In genomic region chr19:45717131-45717982, GRCh38 we compare ENCODE assay signal across 8 cellular contexts. TPM values are rescaled to one million over a fixed set of nuclear protein-coding genes. Genes with fewer than 3 reads are reported as not detected.
DNase-seq lines count a peak whose midpoint lies in the region; ATAC-seq and TF ChIP-seq lines count a peak whose summit lies in the region.

No MANE protein-coding gene starts in this region.

- H3K27ac ChIP-seq in PC-3 (ENCODE audit: low read length): peak overlapping the region; percentile 70

- intact Hi-C loops in PC-3 (cut with micrococcal nuclease): loop anchor here (1.0 kb wide), 1 partner anchor 52 kb away; the partner anchor contains the start of gene SIX5
- intact Hi-C loops in mucosa of descending colon (cut with DNase I, micrococcal nuclease): no loop called here

- H3K4me3 Mint-ChIP-seq in activated T-cell treated with anti-CD3 and anti-CD28 coated beads, Interleukin-2, amount 50 U/mL, for 24 hours: peak overlapping the region; percentile 93

- no peaks in the 10 kb centered on the region for H3K27me3 ChIP-seq in PC-3 (ENCODE audit: low read length)

- H2AFZ ChIP-seq in PC-3 (ENCODE audit: low read length): peak overlapping the region; percentile 74

- peak overlapping the region; percentile 94 for H3K4me2 ChIP-seq in PC-3 (ENCODE audit: low read length)

- peak overlapping the region; percentile 99 for H3K27ac Mint-ChIP-seq in activated T-cell treated with anti-CD3 and anti-CD28 coated beads, Interleukin-2, amount 50 U/mL, for 24 hours

- H3K27me3 Mint-ChIP-seq in activated T-cell treated with anti-CD3 and anti-CD28 coated beads, Interleukin-2, amount 50 U/mL, for 24 hours: no peaks in the 10 kb centered on the region

- H3K9me2 ChIP-seq in PC-3 (replicated peaks; ENCODE audit: low read length): no peaks in the 10 kb centered on the region

- H3F3A ChIP-seq in PC-3 (ENCODE audit: low read length, unreplicated experiment): no peaks in the 10 kb centered on the region

- peaks cover 50% of the 10 kb centered on the region for H3K4me1 Mint-ChIP-seq in activated T-cell treated with anti-CD3 and anti-CD28 coated beads, Interleukin-2, amount 50 U/mL, for 24 hours (ENCODE audit: low read depth)

- H3K9me3 Mint-ChIP-seq in activated T-cell treated with anti-CD3 and anti-CD28 coated beads, Interleukin-2, amount 50 U/mL, for 24 hours: no peaks in the 10 kb centered on the region

- POLR2A ChIA-PET in PC-3 (lab: Charles Lee; ENCODE audit: unreplicated experiment): interaction anchor here (0.9 to 2.0 kb wide), 2 partner anchors 50 to 52 kb away, joined by 5 to 21 read pairs; partner anchors contain the start of gene SIX5

- H3K36me3 ChIP-seq in PC-3 (ENCODE audit: low read depth, low read length) (no peaks in the 10 kb centered on the region), mucosa of descending colon (ENCODE audit: low read depth) (peaks cover 5% of the 10 kb centered on the region)

- no peaks in the 10 kb centered on the region for H4K20me1 ChIP-seq in PC-3 (ENCODE audit: low read length)

- H3K4me1 ChIP-seq in PC-3 (ENCODE audit: insufficient read depth, low read length) (peaks cover 19% of the 10 kb centered on the region), mucosa of descending colon (ENCODE audit: low read depth) (peaks cover 26% of the 10 kb centered on the region)

- ATAC-seq in GM21619 (IDR thresholded peaks at IDR 0.05; ENCODE audit: unreplicated experiment): peak; percentile 91
- peak; percentile 88 for ATAC-seq in PC-3
- peak; percentile 90 for ATAC-seq in mucosa of descending colon

- H3K9me3 ChIP-seq in PC-3 (ENCODE audit: low read length) (no peaks in the 10 kb centered on the region), mucosa of descending colon (no peaks in the 10 kb centered on the region)

- BruUV-seq in PC-3 (replicated peaks; lab: Mats Ljungman, UMichigan): TSS peak; percentile 91

- peak overlapping the region; percentile 95 for H3K9ac ChIP-seq in PC-3 (ENCODE audit: low read length)

- DNase-seq in DMS153 (lab: John Stamatoyannopoulos, UW) (peak; percentile 99), PC-3 (peak; percentile 97), epithelial cell of proximal tubule (ENCODE audit: low read depth) (peak; percentile 98), mucosa of descending colon (peak; percentile 98 to 99 (median 99))
- peak; percentile 99 for DNase-seq in Jurkat, Clone E6-1 (ENCODE audit: low read depth, low spot score)
- DNase-seq in activated T-cell treated with anti-CD3 and anti-CD28 coated beads, Interleukin-2, amount 50 U/mL, for 24 hours: peak; percentile 96
- peak; percentile 93 to 96 for DNase-seq in stimulated activated CD8-positive, alpha-beta memory T cell treated with anti-CD3 and anti-CD28 coated beads, Interleukin-4, amount 100 ng/mL, for 1 hour (ENCODE audit: low read depth in 2 of 2, low spot score in 1 of 2)

- peaks cover 33% of the 10 kb centered on the region for H3K79me2 ChIP-seq in PC-3 (ENCODE audit: low read length)

- no peak for TF ChIP-seq CTCF in PC-3 (conservative IDR thresholded peaks at IDR 0.05; ENCODE audit: low read depth, low read length)
- peak; percentile 31 for TF ChIP-seq CTCF in epithelial cell of proximal tubule (conservative IDR thresholded peaks at IDR 0.05; ENCODE audit: low read depth, low read length)
- TF ChIP-seq CTCF in mucosa of descending colon (IDR thresholded peaks at IDR 0.05): no peak

- H3K4me3 ChIP-seq in Jurkat, Clone E6-1 (ENCODE audit: low read length): peak overlapping the region; percentile 77
- H3K4me3 ChIP-seq in PC-3 (ENCODE audit: low read length) (peak overlapping the region; percentile 87), epithelial cell of proximal tubule (ENCODE audit: low read depth, low read length) (peak overlapping the region; percentile 97), mucosa of descending colon (peak overlapping the region; percentile 27)

- CTCF ChIA-PET in PC-3 (lab: Charles Lee): interaction anchor here (1.7 kb wide), 1 partner anchor 53 kb away, joined by 10 read pairs; no protein-coding TSS in a partner anchor

- H3K36me3 Mint-ChIP-seq in activated T-cell treated with anti-CD3 and anti-CD28 coated beads, Interleukin-2, amount 50 U/mL, for 24 hours (ENCODE audit: low read depth): peaks cover 52% of the 10 kb centered on the region

RNA-seq across cellular contexts. Expression of gene FBXO46, which starts 13.3 kb away (rescaled TPM):
- 11.5 TPM for polyA plus RNA-seq in Jurkat, Clone E6-1 (2012; ENCODE audit: insufficient read depth, insufficient read length)
- total RNA-seq in PC-3 (2014; rRNA removed) (12.8 and 16.1 TPM in 2 replicates), epithelial cell of proximal tubule (6.6 and 11.5 TPM in 2 replicates), mucosa of descending colon (10 to 100 TPM; 30.1 to 34.0 (median 32.3) TPM)

RNA-seq across cellular contexts. Expression of gene MEIOSIN, which starts 15.9 kb away (rescaled TPM):
- 0.53 TPM for polyA plus RNA-seq in Jurkat, Clone E6-1 (2012; ENCODE audit: insufficient read depth, insufficient read length)
- not detected in 2 replicates for total RNA-seq in PC-3 (2014; rRNA removed)
- total RNA-seq in epithelial cell of proximal tubule: not detected in 2 replicates
- total RNA-seq in mucosa of descending colon: not detected

RNA-seq across cellular contexts. Expression of gene QPCTL, which starts 24.9 kb away (rescaled TPM):
- polyA plus RNA-seq in Jurkat, Clone E6-1 (2012; ENCODE audit: insufficient read depth, insufficient read length): 9.1 TPM
- total RNA-seq in PC-3 (2014; rRNA removed) (9.8 and 13.4 TPM in 2 replicates), epithelial cell of proximal tubule (19.3 and 25.2 TPM in 2 replicates), mucosa of descending colon (1 to 10 TPM; 8.2 to 8.9 (median 8.3) TPM)

RNA-seq across cellular contexts. Expression of gene SNRPD2, which starts 25.6 kb away (rescaled TPM):
- polyA plus RNA-seq in Jurkat, Clone E6-1 (2012; ENCODE audit: insufficient read depth, insufficient read length): 1,119 TPM
- total RNA-seq in PC-3 (2014; rRNA removed) (554 and 631 TPM in 2 replicates), epithelial cell of proximal tubule (331 and 431 TPM in 2 replicates), mucosa of descending colon (100 to 1,000 TPM; 201 to 270 (median 230) TPM)

RNA-seq across cellular contexts. Expression of gene GIPR, which starts 49.3 kb away (rescaled TPM):
- 5.5 TPM for polyA plus RNA-seq in Jurkat, Clone E6-1 (2012; ENCODE audit: insufficient read depth, insufficient read length)
- total RNA-seq in PC-3 (2014; rRNA removed): 1.9 and 4.8 TPM in 2 replicates
- 0.22 and 0.86 TPM in 2 replicates for total RNA-seq in epithelial cell of proximal tubule
- total RNA-seq in mucosa of descending colon: 10 to 100 TPM in 2 of 3 donors, 1 to 10 TPM in 1; 6.8 to 19.4 (median 14.2) TPM

Comparison
In these comparisons a context has a peak if more than half of its experiments do, and no peak if none do; other contexts are left out.
1. Peak in every context shown above with its lines: DNase-seq, ATAC-seq, H3K4me3 ChIP-seq and H3K27ac ChIP-seq.
2. H3K4me3 ChIP-seq: peak in every context shown above with its lines; median percentile 97 in epithelial cell of proximal tubule; 87 in PC-3; 77 in Jurkat, Clone E6-1; 27 in mucosa of descending colon.